13 cellular contexts compared by ENCODE assay signal in genomic region chr3:177177670-177178295, GRCh38. TPM values are rescaled to one million over a fixed set of nuclear protein-coding genes. Genes with fewer than 3 reads are reported as not detected.
DNase-seq lines count a peak whose midpoint lies in the region; ATAC-seq and TF ChIP-seq lines count a peak whose summit lies in the region.
"Had no signal": no experiment of that assay in that cellular context is flagged by ENCODE, and none has a peak within 500 bp of the region (broad histone marks: within the 10 kb centered on the region; RNA-seq: fewer than 3 reads in every experiment).

No MANE protein-coding gene starts in this region.

- H3K9me3 ChIP-seq in CD4-positive, alpha-beta T cell (ENCODE audit: control insufficient read depth, low read length): no peaks in the 10 kb centered on the region
- H3K9me3 ChIP-seq in colonic mucosa: no peaks in the 10 kb centered on the region

- no peaks in the 10 kb centered on the region for H3K27me3 Mint-ChIP-seq in CD4-positive, alpha-beta T cell
- H3K27me3 Mint-ChIP-seq in nephron (ENCODE audit: low read depth): no peaks in the 10 kb centered on the region
- H3K27me3 Mint-ChIP-seq: activated naive CD8-positive, alpha-beta T cell treated with anti-CD3 and anti-CD28 coated beads, Interleukin-2, amount 10 ng/mL, durations not matched to agents 7 days and 5 days had no signal

- peak overlapping the region; percentile 60 for H3K27ac Mint-ChIP-seq in CD4-positive, alpha-beta T cell
- peak overlapping the region in 2 of 3 experiments; percentile 11 to 16 for H3K27ac Mint-ChIP-seq in nephron
- H3K27ac Mint-ChIP-seq: activated naive CD8-positive, alpha-beta T cell treated with anti-CD3 and anti-CD28 coated beads, Interleukin-2, amount 10 ng/mL, durations not matched to agents 7 days and 5 days had no signal

- peak overlapping the region in 1 of 2 donors; percentile 62 for H3K9ac ChIP-seq in colonic mucosa (ENCODE audit: low read depth in 2 of 2, low read length in 2 of 2)
- H3K9ac ChIP-seq: BLaER1 treated with 17β-estradiol and CSF1 and Interleukin-3, amounts not matched to agents 10 nM and 100 nM had no signal

- H3K4me1 ChIP-seq in colonic mucosa: no peaks in the 10 kb centered on the region

- no peak for DNase-seq in CD4-positive, alpha-beta T cell
- DNase-seq in LoVo (ENCODE audit: low spot score) (peak; percentile 29), colonic mucosa (peak; percentile 82), germinal center (ENCODE audit: low spot score) (no peak), left lobe of liver (ENCODE audit: low spot score) (no peak)
- DNase-seq in activated CD4-positive, CD25-positive, alpha-beta regulatory T cell treated with anti-CD3 and anti-CD28 coated beads, Interleukin-2, amount 50 U/mL, for 72 hours: no peak
- DNase-seq: activated naive CD8-positive, alpha-beta T cell treated with anti-CD3 and anti-CD28 coated beads, Interleukin-2, amount 10 ng/mL, durations not matched to agents 7 days and 5 days; NCI-H82; SHP77 treated with DMSO at 0.1 percent for 48 hours; stimulated activated CD4-positive, alpha-beta T cell treated with anti-CD3 and anti-CD28 coated beads, Interleukin-1b, Interleukin-23, amount 100 ng/mL, for 48 hours had no signal

- no peaks in the 10 kb centered on the region for H3K27me3 ChIP-seq in CD4-positive, alpha-beta T cell (ENCODE audit: control insufficient read depth, insufficient read depth, low read length)
- no peaks in the 10 kb centered on the region for H3K27me3 ChIP-seq in colonic mucosa
- H3K27me3 ChIP-seq: BLaER1 treated with 17β-estradiol and CSF1 and Interleukin-3, amounts not matched to agents 10 nM and 100 nM had no signal

- no peaks in the 10 kb centered on the region for H3K9me3 Mint-ChIP-seq in CD4-positive, alpha-beta T cell
- H3K9me3 Mint-ChIP-seq in nephron: no peaks in the 10 kb centered on the region

- H3K36me3 Mint-ChIP-seq in CD4-positive, alpha-beta T cell (ENCODE audit: low read depth): peaks cover 29% of the 10 kb centered on the region
- H3K36me3 Mint-ChIP-seq in nephron (ENCODE audit: low read depth): peaks cover 55% of the 10 kb centered on the region

- no peak overlapping the region for H3K27ac ChIP-seq in CD4-positive, alpha-beta T cell (ENCODE audit: low read depth, low read length)
- H3K27ac ChIP-seq in colonic mucosa: peak overlapping the region; percentile 59
- H3K27ac ChIP-seq: BLaER1 treated with 17β-estradiol and CSF1 and Interleukin-3, amounts not matched to agents 10 nM and 100 nM had no signal

- CTCF ChIA-PET in CD4-positive, alpha-beta T cell (lab: Charles Lee): interaction anchor here (0.9 kb wide), 1 partner anchor 49 kb away, joined by 4 read pairs; no protein-coding TSS in a partner anchor

- TF ChIP-seq CTCF in CD4-positive, alpha-beta T cell (IDR thresholded peaks at IDR 0.05): no peak
- TF ChIP-seq CTCF in colonic mucosa (IDR thresholded peaks at IDR 0.05) (no peak), nephron (IDR thresholded peaks at IDR 0.05; ENCODE audit: unreplicated experiment in 3 of 3) (no peak)

- POLR2A ChIA-PET in CD4-positive, alpha-beta T cell (lab: Charles Lee): interaction anchor here (0.6 to 1.0 kb wide), 2 partner anchors 33 to 195 kb away, joined by 3 read pairs; no protein-coding TSS in a partner anchor

- intact Hi-C loops in CD4-positive, alpha-beta T cell (cut with DNase I, micrococcal nuclease): no loop called here
- intact Hi-C loops in colonic mucosa (cut with DNase I): no loop called here

- H3K4me3 ChIP-seq in colonic mucosa: no peak overlapping the region
- H3K4me3 ChIP-seq: BLaER1 treated with 17β-estradiol and CSF1 and Interleukin-3, amounts not matched to agents 10 nM and 100 nM had no signal

- H3K4me1 Mint-ChIP-seq in CD4-positive, alpha-beta T cell (ENCODE audit: low read depth): peaks cover 73% of the 10 kb centered on the region
- peaks cover 26% of the 10 kb centered on the region for H3K4me1 Mint-ChIP-seq in nephron

- H3K36me3 ChIP-seq in colonic mucosa: no peaks in the 10 kb centered on the region

- no peak for ATAC-seq in CD4-positive, alpha-beta T cell (ENCODE audit: poor library complexity)
- no peak for ATAC-seq in left lobe of liver
- ATAC-seq in HG03135 (IDR thresholded peaks at IDR 0.05; ENCODE audit: unreplicated experiment): no peak

- no peak overlapping the region for H3K4me3 Mint-ChIP-seq in CD4-positive, alpha-beta T cell
- no peak overlapping the region for H3K4me3 Mint-ChIP-seq in nephron
- H3K4me3 Mint-ChIP-seq: activated naive CD8-positive, alpha-beta T cell treated with anti-CD3 and anti-CD28 coated beads, Interleukin-2, amount 10 ng/mL, durations not matched to agents 7 days and 5 days had no signal

RNA-seq across cellular contexts. Expression of gene TBL1XR1, which starts 19.5 kb away (rescaled TPM):
- total RNA-seq in CD4-positive, alpha-beta T cell: 10 to 100 TPM; 63.2 to 67.8 TPM
- total RNA-seq in colonic mucosa (100 to 1,000 TPM; 202 to 226 TPM), left lobe of liver (57.1 TPM)

Comparison
In these comparisons a context has a peak if more than half of its experiments do, and no peak if none do; other contexts are left out.
1. DNase-seq: peak in LoVo (single experiment) and colonic mucosa (single experiment); none in CD4-positive, alpha-beta T cell (0 of 10), germinal center (single experiment), activated CD4-positive, CD25-positive, alpha-beta regulatory T cell treated with anti-CD3 and anti-CD28 coated beads, Interleukin-2, amount 50 U/mL, for 72 hours (single experiment) and left lobe of liver (single experiment).